ENCODE assay signal across 1 cellular context in genomic region chr19:56314584-56315075, GRCh38.
TF ChIP-seq lines count a peak whose summit lies in the region.

ZSCAN5A (minus strand) TSS chr19:56314839; CDS start chr19:56225046, 89,793 bp downstream.

TF ChIP-seq in K562, 482 proteins besides CTCF, POLR2A, EP300 and RAD21 (continued from another document and continues in another):
- TF ChIP-seq ZNF395 (CRISPR knock-in tag; IDR thresholded peaks at IDR 0.05) (0 out of 2 replicates have a peak, but pooled peaks have one; percentile 61), CHD7 (IDR thresholded peaks at IDR 0.05; ENCODE audit: low read depth, low read length) (no peak), FOSL1 (tag; conservative IDR thresholded peaks at IDR 0.05) (peak; percentile 59), ETV1 (tag; conservative IDR thresholded peaks at IDR 0.05; ENCODE audit: low read depth) (peak; percentile 77), GTF3C2 (IDR thresholded peaks at IDR 0.05; ENCODE audit: borderline replicate concordance, extremely low read depth, insufficient read length) (no peak), RBBP5 (IDR thresholded peaks at IDR 0.05; ENCODE audit: borderline replicate concordance, insufficient read depth, low read length, poor library complexity, severe bottlenecking) (peak; percentile 75), NFRKB (IDR thresholded peaks at IDR 0.05; ENCODE audit: low read depth) (no peak), ZBTB11 (CRISPR knock-in tag; IDR thresholded peaks at IDR 0.05) (peak in 1 of 3 experiments; percentile 91; a peak in 2 of 6 replicates), ZFP30 (CRISPR knock-in tag; IDR thresholded peaks at IDR 0.05; ENCODE audit: borderline replicate concordance) (no peak), MCM7 (IDR thresholded peaks at IDR 0.05) (no peak), ZNF165 (CRISPR knock-in tag; IDR thresholded peaks at IDR 0.05; ENCODE audit: borderline replicate concordance) (no peak), JUN (IDR thresholded peaks at IDR 0.05; ENCODE audit: borderline replicate concordance, low read depth, low read length) (peak; percentile 71), JUN (CRISPR knock-in tag; IDR thresholded peaks at IDR 0.05; ENCODE audit: borderline replicate concordance) (no peak), POLR2B (IDR thresholded peaks at IDR 0.05; ENCODE audit: low read depth, partially characterized antibody) (peak; percentile 65), MEF2A (IDR thresholded peaks at IDR 0.05; ENCODE audit: control insufficient read depth, low read depth, low read length) (no peak), MYBL2 (IDR thresholded peaks at IDR 0.05; ENCODE audit: low read depth) (no peak), MYBL2 (CRISPR knock-in tag; IDR thresholded peaks at IDR 0.05; ENCODE audit: borderline replicate concordance) (no peak), CBX5 (IDR thresholded peaks at IDR 0.05; ENCODE audit: borderline replicate concordance, low read depth) (no peak), ILK (tag; IDR thresholded peaks at IDR 0.05; ENCODE audit: borderline replicate concordance, low read depth) (no peak), MEIS2 (IDR thresholded peaks at IDR 0.05; ENCODE audit: partially characterized antibody) (no peak), ZNF79 (CRISPR knock-in tag; IDR thresholded peaks at IDR 0.05; ENCODE audit: low read depth) (no peak), ATF3 (IDR thresholded peaks at IDR 0.05) (peak; percentile 99), ATF3 (CRISPR knock-in tag; conservative IDR thresholded peaks at IDR 0.05) (peak; percentile 67; the same call in 1 of the 2 replicates), CREB3L1 (IDR thresholded peaks at IDR 0.05; ENCODE audit: borderline replicate concordance, low read depth) (peak; percentile 97), RBM14 (IDR thresholded peaks at IDR 0.05; ENCODE audit: borderline replicate concordance, insufficient read depth, low read depth, low read length) (no peak), HDAC8 (tag; IDR thresholded peaks at IDR 0.05) (0 out of 2 replicates have a peak, but pooled peaks have one; percentile 62), PYGO2 (tag; IDR thresholded peaks at IDR 0.05) (peak; percentile 70; the same call in 1 of the 2 replicates), ID3 (CRISPR knock-in tag; IDR thresholded peaks at IDR 0.05) (no peak), ID3 (tag; IDR thresholded peaks at IDR 0.05) (peak; percentile 47), CREB3 (tag; conservative IDR thresholded peaks at IDR 0.05; ENCODE audit: low read depth) (peak; percentile 75; the same call in 1 of the 2 replicates), FOS (IDR thresholded peaks at IDR 0.05; ENCODE audit: extremely low read depth, insufficient read length) (no peak), TAF1 (IDR thresholded peaks at IDR 0.05; ENCODE audit: control insufficient read depth, extremely low read depth, insufficient read depth, low read length, severe bottlenecking) (peak; percentile 48), ZNF23 (CRISPR knock-in tag; IDR thresholded peaks at IDR 0.05) (no peak), LARP7 (IDR thresholded peaks at IDR 0.05) (no peak), SETDB1 (IDR thresholded peaks at IDR 0.05; ENCODE audit: low read length) (no peak), L3MBTL2 (IDR thresholded peaks at IDR 0.05) (no peak), HNRNPK (IDR thresholded peaks at IDR 0.05; ENCODE audit: low read depth, low read length, poor library complexity, severe bottlenecking) (no peak)
